ENCODE assay signal across 1 cellular context in genomic region chr13:53112522-53112921, GRCh38.
TF ChIP-seq lines count a peak whose summit lies in the region.

No MANE protein-coding gene starts in this region.

TF ChIP-seq in GM23338, 12 proteins besides CTCF, POLR2A, EP300 and RAD21 (continued from another document):
- TF ChIP-seq ETS1 (IDR thresholded peaks at IDR 0.05) (no peak), ZNF331 (CRISPR knock-in tag; IDR thresholded peaks at IDR 0.05; ENCODE audit: low read depth) (no peak), STAT1 (IDR thresholded peaks at IDR 0.05; ENCODE audit: unreplicated experiment) (no peak), CREB1 (CRISPR knock-in tag; IDR thresholded peaks at IDR 0.05; ENCODE audit: low read depth) (no peak), ZNF114 (CRISPR knock-in tag; IDR thresholded peaks at IDR 0.05) (no peak)
